ENCODE assay signal across 1 cellular context in the genomic region with DNA sequence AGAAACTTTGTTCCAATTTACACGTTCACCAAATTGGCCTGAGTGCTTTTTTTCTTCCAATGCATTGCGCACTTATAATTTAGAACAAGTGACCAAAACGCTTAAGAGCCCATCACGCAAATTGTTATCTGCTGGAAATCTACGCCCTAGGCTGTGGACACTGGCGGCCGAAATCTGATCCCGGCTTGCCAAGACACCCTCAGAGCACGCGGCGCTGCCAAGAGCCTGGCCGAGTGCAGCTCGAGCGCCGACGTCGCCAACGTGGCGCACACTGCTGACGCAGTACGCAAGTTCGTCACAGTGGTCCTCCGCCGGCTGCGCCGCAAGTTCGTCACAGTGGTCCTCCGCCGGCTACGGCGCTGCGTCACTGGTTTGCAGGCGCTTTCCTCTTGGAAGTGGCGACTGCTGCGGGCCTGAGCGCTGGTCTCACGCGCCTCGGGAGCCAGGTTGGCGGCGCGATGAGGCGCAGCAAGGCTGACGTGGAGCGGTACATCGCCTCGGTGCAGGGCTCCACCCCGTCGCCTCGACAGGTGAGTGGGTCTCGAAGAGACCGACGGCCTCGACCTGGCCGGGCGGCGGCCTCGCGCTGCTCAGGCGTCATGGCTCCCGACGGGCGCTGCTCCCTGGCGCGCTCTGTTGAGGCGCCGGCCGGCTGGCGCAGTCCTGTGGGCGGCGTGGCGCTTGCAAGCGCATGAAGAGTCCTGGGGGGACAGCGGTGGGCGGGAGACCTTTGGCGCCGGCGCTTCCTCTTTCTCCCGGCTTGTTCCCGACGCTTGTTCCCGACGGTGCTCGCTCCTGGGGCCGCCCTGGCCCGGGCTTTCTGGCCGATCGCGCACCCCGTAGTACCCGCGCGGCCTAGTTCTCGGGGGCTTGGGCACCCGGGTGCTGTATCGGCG.
TF ChIP-seq lines count a peak whose summit lies in the region.

RANBP2 (plus strand) TSS at position 334 of the 896 bp plus-strand sequence; CDS start at position 459, 125 bp downstream.

TF ChIP-seq in GM12878, 131 proteins besides CTCF, POLR2A, EP300 and RAD21 (continued from another document and continues in another):
- TF ChIP-seq NR2F1 (conservative IDR thresholded peaks at IDR 0.05) (peak; percentile 42; the same call in 1 of the 2 replicates), KAT2A (conservative IDR thresholded peaks at IDR 0.05; ENCODE audit: control insufficient read depth, low read depth, low read length) (no peak), KDM1A (IDR thresholded peaks at IDR 0.05; ENCODE audit: borderline replicate concordance) (no peak), HCFC1 (IDR thresholded peaks at IDR 0.05; ENCODE audit: low read length) (peak; percentile 79), YY1 (IDR thresholded peaks at IDR 0.05; ENCODE audit: low read depth, low read length) (peak; percentile 57; the same call in 1 of the 2 replicates), BACH1 (IDR thresholded peaks at IDR 0.05; ENCODE audit: borderline replicate concordance) (peak; percentile 21; the same call in 1 of the 2 replicates), WRNIP1 (IDR thresholded peaks at IDR 0.05; ENCODE audit: borderline replicate concordance, low read depth, low read length) (no peak), CREM (IDR thresholded peaks at IDR 0.05; ENCODE audit: low read depth) (peak; percentile 100), ZSCAN29 (IDR thresholded peaks at IDR 0.05) (no peak), SMC3 (IDR thresholded peaks at IDR 0.05; ENCODE audit: borderline replicate concordance, low read length) (no peak; the same call in 1 of the 2 replicates), ZNF207 (IDR thresholded peaks at IDR 0.05; ENCODE audit: borderline replicate concordance) (peak; percentile 86), ZBTB4 (CRISPR knock-in tag; IDR thresholded peaks at IDR 0.05) (no peak), TARDBP (IDR thresholded peaks at IDR 0.05; ENCODE audit: borderline replicate concordance) (no peak), BCL11A (IDR thresholded peaks at IDR 0.05; ENCODE audit: low read depth, low read length) (no peak), DPF2 (IDR thresholded peaks at IDR 0.05) (peak; percentile 81), JUNB (IDR thresholded peaks at IDR 0.05) (no peak; the same call in 1 of the 2 replicates), NFIC (IDR thresholded peaks at IDR 0.05; ENCODE audit: low read depth, low read length) (no peak), SPI1 (IDR thresholded peaks at IDR 0.05; ENCODE audit: borderline replicate concordance, insufficient read depth, low read depth, low read length) (0 out of 2 replicates have a peak, but pooled peaks have one; percentile 27), NR2C2 (IDR thresholded peaks at IDR 0.05; ENCODE audit: borderline replicate concordance, control insufficient read depth, insufficient read length, low read depth) (no peak), SIX5 (IDR thresholded peaks at IDR 0.05; ENCODE audit: low read depth, low read length, severe bottlenecking) (peak; percentile 59), EED (IDR thresholded peaks at IDR 0.05; ENCODE audit: low read depth) (peak; percentile 51; the same call in 1 of the 2 replicates), ZBTB40 (IDR thresholded peaks at IDR 0.05; ENCODE audit: borderline replicate concordance) (peak; percentile 64; the same call in 1 of the 2 replicates), E2F4 (IDR thresholded peaks at IDR 0.05; ENCODE audit: low read depth, low read length) (no peak), ZNF592 (IDR thresholded peaks at IDR 0.05) (peak; percentile 87), POLR2AphosphoS5 (IDR thresholded peaks at IDR 0.05; ENCODE audit: low read length) (peak; percentile 94), ZBTB33 (IDR thresholded peaks at IDR 0.05) (no peak), PML (IDR thresholded peaks at IDR 0.05; ENCODE audit: low read length) (peak; percentile 97), ZNF622 (IDR thresholded peaks at IDR 0.05) (no peak), FOXM1 (IDR thresholded peaks at IDR 0.05; ENCODE audit: low read depth, low read length) (no peak)
- TF ChIP-seq, protein P1, sequence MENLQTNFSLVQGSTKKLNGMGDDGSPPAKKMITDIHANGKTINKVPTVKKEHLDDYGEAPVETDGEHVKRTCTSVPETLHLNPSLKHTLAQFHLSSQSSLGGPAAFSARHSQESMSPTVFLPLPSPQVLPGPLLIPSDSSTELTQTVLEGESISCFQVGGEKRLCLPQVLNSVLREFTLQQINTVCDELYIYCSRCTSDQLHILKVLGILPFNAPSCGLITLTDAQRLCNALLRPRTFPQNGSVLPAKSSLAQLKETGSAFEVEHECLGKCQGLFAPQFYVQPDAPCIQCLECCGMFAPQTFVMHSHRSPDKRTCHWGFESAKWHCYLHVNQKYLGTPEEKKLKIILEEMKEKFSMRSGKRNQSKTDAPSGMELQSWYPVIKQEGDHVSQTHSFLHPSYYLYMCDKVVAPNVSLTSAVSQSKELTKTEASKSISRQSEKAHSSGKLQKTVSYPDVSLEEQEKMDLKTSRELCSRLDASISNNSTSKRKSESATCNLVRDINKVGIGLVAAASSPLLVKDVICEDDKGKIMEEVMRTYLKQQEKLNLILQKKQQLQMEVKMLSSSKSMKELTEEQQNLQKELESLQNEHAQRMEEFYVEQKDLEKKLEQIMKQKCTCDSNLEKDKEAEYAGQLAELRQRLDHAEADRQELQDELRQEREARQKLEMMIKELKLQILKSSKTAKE (IDR thresholded peaks at IDR 0.05; ENCODE audit: low read depth, poor library complexity, severe bottlenecking): no peak
- TF ChIP-seq, protein P2, sequence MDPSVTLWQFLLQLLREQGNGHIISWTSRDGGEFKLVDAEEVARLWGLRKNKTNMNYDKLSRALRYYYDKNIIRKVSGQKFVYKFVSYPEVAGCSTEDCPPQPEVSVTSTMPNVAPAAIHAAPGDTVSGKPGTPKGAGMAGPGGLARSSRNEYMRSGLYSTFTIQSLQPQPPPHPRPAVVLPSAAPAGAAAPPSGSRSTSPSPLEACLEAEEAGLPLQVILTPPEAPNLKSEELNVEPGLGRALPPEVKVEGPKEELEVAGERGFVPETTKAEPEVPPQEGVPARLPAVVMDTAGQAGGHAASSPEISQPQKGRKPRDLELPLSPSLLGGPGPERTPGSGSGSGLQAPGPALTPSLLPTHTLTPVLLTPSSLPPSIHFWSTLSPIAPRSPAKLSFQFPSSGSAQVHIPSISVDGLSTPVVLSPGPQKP (IDR thresholded peaks at IDR 0.05; ENCODE audit: low read depth, low read length): no peak
- TF ChIP-seq, protein P3, sequence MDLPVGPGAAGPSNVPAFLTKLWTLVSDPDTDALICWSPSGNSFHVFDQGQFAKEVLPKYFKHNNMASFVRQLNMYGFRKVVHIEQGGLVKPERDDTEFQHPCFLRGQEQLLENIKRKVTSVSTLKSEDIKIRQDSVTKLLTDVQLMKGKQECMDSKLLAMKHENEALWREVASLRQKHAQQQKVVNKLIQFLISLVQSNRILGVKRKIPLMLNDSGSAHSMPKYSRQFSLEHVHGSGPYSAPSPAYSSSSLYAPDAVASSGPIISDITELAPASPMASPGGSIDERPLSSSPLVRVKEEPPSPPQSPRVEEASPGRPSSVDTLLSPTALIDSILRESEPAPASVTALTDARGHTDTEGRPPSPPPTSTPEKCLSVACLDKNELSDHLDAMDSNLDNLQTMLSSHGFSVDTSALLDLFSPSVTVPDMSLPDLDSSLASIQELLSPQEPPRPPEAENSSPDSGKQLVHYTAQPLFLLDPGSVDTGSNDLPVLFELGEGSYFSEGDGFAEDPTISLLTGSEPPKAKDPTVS (IDR thresholded peaks at IDR 0.05; ENCODE audit: low read depth, low read length): no peak
